14 cellular contexts compared by ENCODE assay signal in genomic region chr4:182018691-182019090, GRCh38.
DNase-seq lines count a peak whose midpoint lies in the region; ATAC-seq and TF ChIP-seq lines count a peak whose summit lies in the region.
"Had no signal": no experiment of that assay in that cellular context is flagged by ENCODE, and none has a peak within 500 bp of the region (broad histone marks: within the 10 kb centered on the region; RNA-seq: fewer than 3 reads in every experiment).

No MANE protein-coding gene starts in this region.

- no peak overlapping the region for H3K4ac ChIP-seq in mesendoderm (ENCODE audit: low read depth, low read length)

- WGBS in mesendoderm (ENCODE audit: extremely low coverage, insufficient coverage, low lambda C conversion rate): no CpG with 5 or more reads among the region's 2 CpGs
- WGBS in right cardiac atrium: 92% methylated on average over 2 of the region's 2 CpGs

- no peaks in the 10 kb centered on the region for H3K79me1 ChIP-seq in mesendoderm (ENCODE audit: low read length)

- H3K4me2 ChIP-seq in mesendoderm (ENCODE audit: low read length): no peak overlapping the region

- H3K36me3 ChIP-seq in mesendoderm (ENCODE audit: control insufficient read depth, insufficient read depth, low read length) (no peaks in the 10 kb centered on the region), upper lobe of right lung (no peaks in the 10 kb centered on the region)
- H3K36me3 ChIP-seq: SJCRH30 had no signal

- H3K9me3 ChIP-seq in right cardiac atrium (ENCODE audit: control insufficient read depth, low read length): no peaks in the 10 kb centered on the region
- no peaks in the 10 kb centered on the region for H3K9me3 ChIP-seq in upper lobe of right lung
- H3K9me3 ChIP-seq: SJCRH30 had no signal

- H3K9ac ChIP-seq in mesendoderm (ENCODE audit: low read length): no peak overlapping the region
- H3K9ac ChIP-seq: parathyroid adenoma had no signal

- no peak overlapping the region for H2BK15ac ChIP-seq in mesendoderm (replicated peaks; ENCODE audit: low read depth)

- H4K8ac ChIP-seq in mesendoderm (ENCODE audit: low read depth, low read length): no peak overlapping the region

- TF ChIP-seq CTCF in upper lobe of right lung (IDR thresholded peaks at IDR 0.05): no peak

- H2BK5ac ChIP-seq in mesendoderm (ENCODE audit: low read length): no peak overlapping the region

- no peak overlapping the region for H3K23ac ChIP-seq in mesendoderm (ENCODE audit: low read length)

- H3K27me3 ChIP-seq in mesendoderm (ENCODE audit: insufficient read depth, low read length, poor library complexity) (no peaks in the 10 kb centered on the region), right cardiac atrium (ENCODE audit: control insufficient read depth, insufficient read depth) (no peaks in the 10 kb centered on the region), upper lobe of right lung (no peaks in the 10 kb centered on the region)
- H3K27me3 ChIP-seq: SJCRH30 had no signal

- no peaks in the 10 kb centered on the region for H3K79me2 ChIP-seq in mesendoderm (ENCODE audit: control insufficient read depth, insufficient read depth, low read length)
- H3K79me2 ChIP-seq: parathyroid adenoma had no signal

- H3K4me1 ChIP-seq in mesendoderm (ENCODE audit: control insufficient read depth, low read depth, low read length): no peaks in the 10 kb centered on the region
- no peaks in the 10 kb centered on the region for H3K4me1 ChIP-seq in right cardiac atrium (ENCODE audit: control insufficient read depth, insufficient read depth, low read length)
- no peaks in the 10 kb centered on the region for H3K4me1 ChIP-seq in upper lobe of right lung
- H3K4me1 ChIP-seq: parathyroid adenoma, SJCRH30 had no signal

- H3K56ac ChIP-seq in mesendoderm (ENCODE audit: low read length): no peak overlapping the region

- peak overlapping the region; percentile 27 for H4K5ac ChIP-seq in mesendoderm (ENCODE audit: low read length)

- DNase-seq in mesendoderm (no peak), right cardiac atrium (no peak), upper lobe of right lung (no peak), mucosa of gallbladder (ENCODE audit: low spot score) (no peak)
- DNase-seq: activated naive CD8-positive, alpha-beta T cell treated with anti-CD3 and anti-CD28 coated beads, Interleukin-2, amount 50 U/mL, for 24 hours; CD4-positive, alpha-beta memory T cell; H9; NCI-H187 treated with DMSO at 0.1 percent for 48 hours; SJCRH30; stimulated activated naive CD8-positive, alpha-beta T cell treated with anti-CD3 and anti-CD28 coated beads, Interleukin-15, amount 100 ng/mL, for 72 hours had no signal

- no peak overlapping the region for H2BK120ac ChIP-seq in mesendoderm (ENCODE audit: low read depth, low read length)

- H3K4me3 ChIP-seq in mesendoderm (ENCODE audit: low read length): no peak overlapping the region
- no peak overlapping the region for H3K4me3 ChIP-seq in right cardiac atrium (ENCODE audit: low read length)
- no peak overlapping the region for H3K4me3 ChIP-seq in upper lobe of right lung
- H3K4me3 ChIP-seq: SJCRH30 had no signal

- intact Hi-C loops in right cardiac atrium (cut with DNase I): no loop called here
- intact Hi-C loops in upper lobe of right lung (cut with DNase I): no loop called here

- peak; percentile 50 for ATAC-seq in GM19025 (IDR thresholded peaks at IDR 0.05; ENCODE audit: low read depth, unreplicated experiment)
- ATAC-seq in GM21723 (IDR thresholded peaks at IDR 0.05; ENCODE audit: unreplicated experiment): peak; percentile 35
- peak; percentile 32 for ATAC-seq in HG03103 (IDR thresholded peaks at IDR 0.05; ENCODE audit: low read depth, unreplicated experiment)
- no peak for ATAC-seq in right cardiac atrium
- no peak for ATAC-seq in upper lobe of right lung
- ATAC-seq: activated naive CD8-positive, alpha-beta T cell treated with anti-CD3 and anti-CD28 coated beads, Interleukin-2, amount 50 U/mL, for 24 hours had no signal

- H2AK5ac ChIP-seq in mesendoderm (ENCODE audit: low read length): no peak overlapping the region

- H3K27ac ChIP-seq in mesendoderm (ENCODE audit: low read depth, low read length) (no peak overlapping the region), right cardiac atrium (ENCODE audit: low read length) (no peak overlapping the region), upper lobe of right lung (no peak overlapping the region)
- H3K27ac ChIP-seq: parathyroid adenoma, SJCRH30 had no signal

- H3K18ac ChIP-seq in mesendoderm (ENCODE audit: low read length): no peak overlapping the region

Comparison
In these comparisons a context has a peak if more than half of its experiments do, and no peak if none do; other contexts are left out.
1. ATAC-seq: peak in GM19025 (single experiment), GM21723 (single experiment) and HG03103 (single experiment); none in right cardiac atrium (0 of 2) and upper lobe of right lung (single experiment).